ENCODE assay signal across 15 cellular contexts in the genomic region with DNA sequence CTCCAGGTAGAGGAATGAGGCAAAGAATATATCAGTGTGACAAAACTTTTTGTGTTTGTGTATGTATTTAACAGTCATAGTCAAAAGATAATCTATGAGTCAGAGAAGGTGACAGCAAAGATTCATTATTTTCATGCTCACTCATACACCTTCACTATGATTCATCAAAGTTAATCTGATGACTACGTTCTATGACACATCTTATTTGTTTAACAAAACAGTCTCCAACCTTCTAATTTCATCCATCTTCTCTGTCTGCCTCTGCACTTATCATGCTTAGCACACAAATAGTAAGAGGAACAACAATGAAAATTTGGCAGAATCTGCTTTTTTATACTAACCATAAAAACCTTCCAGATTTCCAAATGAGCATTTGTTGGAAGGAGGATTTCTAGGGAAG.
A peak's percentile ranks its signal among the peaks of the same experiment; 100 is the strongest.
DNase-seq lines count a peak whose midpoint lies in the region; ATAC-seq and TF ChIP-seq lines count a peak whose summit lies in the region.
"Had no signal": no experiment of that assay in that cellular context is flagged by ENCODE, and none has a peak within 500 bp of the region (broad histone marks: within the 10 kb centered on the region; RNA-seq: fewer than 3 reads in every experiment).

No MANE protein-coding gene starts in this region.

- BruUV-seq in Calu3 (replicated peaks; lab: Mats Ljungman, UMichigan) = no TSS peak

- H3K27ac ChIP-seq in gastroesophageal sphincter = no peak overlapping the region

- H3K36me3 Mint-ChIP-seq in Calu3 (ENCODE audit: insufficient read depth, unreplicated experiment) = no peaks in the 10 kb centered on the region

- ATAC-seq in gastroesophageal sphincter = no peak
- no peak for ATAC-seq in GM19455 (IDR thresholded peaks at IDR 0.05; ENCODE audit: unreplicated experiment)
- no peak for ATAC-seq in GM18498 (IDR thresholded peaks at IDR 0.05; ENCODE audit: unreplicated experiment)
- ATAC-seq: HCT116; stimulated activated naive CD8-positive, alpha-beta T cell treated with anti-CD3 and anti-CD28 coated beads, Interleukin-15, amount 100 ng/mL, for 72 hours had no signal

- H3K27me3 ChIP-seq in kidney epithelial cell (ENCODE audit: control insufficient read depth, insufficient read depth, low read length) (no peaks in the 10 kb centered on the region), gastroesophageal sphincter (no peaks in the 10 kb centered on the region)

- TF ChIP-seq POLR2A in gastroesophageal sphincter (IDR thresholded peaks at IDR 0.05) = no peak

- no peak for TF ChIP-seq EP300 in gastroesophageal sphincter (IDR thresholded peaks at IDR 0.05)

- DNase-seq in Calu3 = no peak
- DNase-seq in NCI-H526 treated with DMSO at 0.1 percent for 48 hours (lab: John Stamatoyannopoulos, UW) = peak; percentile 44
- peak; percentile 41 for DNase-seq in astrocyte of the hippocampus (ENCODE audit: low read depth, low spot score)
- DNase-seq in kidney epithelial cell (ENCODE audit: low read depth) = peak; percentile 44
- no peak for DNase-seq in posterior vena cava (ENCODE audit: low spot score)
- DNase-seq: activated CD4-positive, alpha-beta T cell treated with anti-CD3 and anti-CD28 coated beads, Interleukin-2, amount 50 U/mL, for 48 hours; effector CD4-positive, alpha-beta T cell; kidney; SIG-M5; small intestine; stimulated activated naive CD8-positive, alpha-beta T cell treated with anti-CD3 and anti-CD28 coated beads, Interleukin-15, amount 100 ng/mL, for 72 hours had no signal

- H3K4me1 ChIP-seq in gastroesophageal sphincter = no peaks in the 10 kb centered on the region

- peak overlapping the region; percentile 10 for H3K27ac Mint-ChIP-seq in Calu3 (ENCODE audit: unreplicated experiment)
- H3K27ac Mint-ChIP-seq: stimulated activated naive CD8-positive, alpha-beta T cell treated with anti-CD3 and anti-CD28 coated beads, Interleukin-15, amount 100 ng/mL, for 72 hours had no signal

- H3K9me3 Mint-ChIP-seq in Calu3 (ENCODE audit: low read depth, unreplicated experiment) = no peaks in the 10 kb centered on the region

- no peak overlapping the region for H3K4me3 Mint-ChIP-seq in Calu3 (ENCODE audit: low read depth, unreplicated experiment)
- H3K4me3 Mint-ChIP-seq: stimulated activated naive CD8-positive, alpha-beta T cell treated with anti-CD3 and anti-CD28 coated beads, Interleukin-15, amount 100 ng/mL, for 72 hours had no signal

- intact Hi-C loops in Calu3 (cut with micrococcal nuclease; ENCODE audit: unreplicated experiment) = no loop called here
- intact Hi-C loops in posterior vena cava (cut with DNase I) = no loop called here

- no peaks in the 10 kb centered on the region for H3K36me3 ChIP-seq in kidney epithelial cell (ENCODE audit: control insufficient read depth, insufficient read depth, low read length)
- no peaks in the 10 kb centered on the region for H3K36me3 ChIP-seq in gastroesophageal sphincter

- H3K4me3 ChIP-seq in kidney epithelial cell (ENCODE audit: low read depth, low read length) (no peak overlapping the region), gastroesophageal sphincter (no peak overlapping the region)

- CTCF ChIA-PET in Calu3 (lab: Charles Lee) = interaction anchor here (0.9 kb wide), 1 partner anchor 492 kb away, joined by 3 read pairs; no protein-coding TSS in a partner anchor

- H3K9me3 ChIP-seq in gastroesophageal sphincter = no peaks in the 10 kb centered on the region

- no peaks in the 10 kb centered on the region for H3K27me3 Mint-ChIP-seq in Calu3 (ENCODE audit: unreplicated experiment)
- H3K27me3 Mint-ChIP-seq: stimulated activated naive CD8-positive, alpha-beta T cell treated with anti-CD3 and anti-CD28 coated beads, Interleukin-15, amount 100 ng/mL, for 72 hours had no signal

- WGBS in gastroesophageal sphincter (ENCODE audit: low coverage in 1 of 2), 2 donors = 17 to 27% methylated on average over 1 of the region's 1 CpG

- H3K4me1 Mint-ChIP-seq in Calu3 (ENCODE audit: low read depth, unreplicated experiment) = peaks cover 28% of the 10 kb centered on the region
- H3K4me1 Mint-ChIP-seq: stimulated activated naive CD8-positive, alpha-beta T cell treated with anti-CD3 and anti-CD28 coated beads, Interleukin-15, amount 100 ng/mL, for 72 hours had no signal

- TF ChIP-seq CTCF in Calu3 (IDR thresholded peaks at IDR 0.05; ENCODE audit: unreplicated experiment) = no peak
- no peak for TF ChIP-seq CTCF in kidney epithelial cell (IDR thresholded peaks at IDR 0.05; ENCODE audit: insufficient read depth, low read length, poor library complexity, severe bottlenecking)
- no peak for TF ChIP-seq CTCF in gastroesophageal sphincter (IDR thresholded peaks at IDR 0.05)

Comparison
In these comparisons a context has a peak if more than half of its experiments do, and no peak if none do; other contexts are left out.
1. DNase-seq: peak in NCI-H526 treated with DMSO at 0.1 percent for 48 hours (single experiment), astrocyte of the hippocampus (single experiment) and kidney epithelial cell (single experiment); none in Calu3 (single experiment) and posterior vena cava (single experiment).